In the genomic region with DNA sequence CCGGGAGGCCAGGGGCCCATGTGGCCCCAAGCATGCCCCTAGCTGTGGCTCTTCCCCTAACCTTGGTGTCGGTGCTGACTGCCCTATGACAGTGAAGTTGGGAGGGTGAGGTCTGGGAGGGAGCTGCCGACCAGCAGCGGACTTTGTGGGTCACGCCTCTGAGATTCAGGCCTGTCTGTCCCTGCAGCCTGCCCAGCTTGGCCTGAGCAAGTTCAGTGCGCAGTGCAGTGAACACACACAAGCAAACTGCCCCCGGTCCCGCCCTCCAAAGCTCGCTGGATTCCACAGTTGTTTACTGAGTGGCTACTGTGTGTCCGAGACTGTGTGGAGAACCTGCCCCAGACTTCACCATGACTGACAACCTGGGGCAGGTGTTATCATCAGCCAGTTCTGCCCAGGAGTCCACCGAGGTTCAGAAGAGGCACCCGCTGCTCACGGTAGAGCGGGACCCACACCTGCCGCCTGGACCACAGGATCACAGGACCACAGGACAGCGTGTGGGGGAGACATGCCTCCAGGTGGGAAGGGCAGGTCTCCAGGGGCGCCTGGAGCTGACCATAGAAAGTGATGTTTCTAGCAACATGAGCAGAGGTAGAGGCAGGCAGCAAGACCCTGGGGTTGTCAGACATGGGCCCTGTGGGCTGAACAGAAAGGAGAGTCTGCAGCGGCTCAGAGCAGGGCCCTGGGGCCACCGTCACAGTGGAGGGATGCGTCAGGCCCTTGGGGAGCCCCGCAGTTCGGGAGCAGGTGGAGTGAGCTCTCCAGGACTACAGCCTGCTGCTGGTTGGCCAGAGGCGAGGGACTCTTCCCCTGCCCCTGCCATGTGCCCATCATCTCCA, we compare ENCODE assay signal across 8 cellular contexts.
DNase-seq lines count a peak whose midpoint lies in the region; ATAC-seq and TF ChIP-seq lines count a peak whose summit lies in the region.

No MANE protein-coding gene starts in this region.

- no TSS peak for BruUV-seq in HCT116 (replicated peaks; lab: Mats Ljungman, UMichigan)

- peak; percentile 9 for DNase-seq in AG08396 (ENCODE audit: low spot score)
- no peak for DNase-seq in HCT116 (ENCODE audit: low read depth, low spot score)
- DNase-seq in central memory CD8-positive, alpha-beta T cell (ENCODE audit: low spot score in 2 of 2), result peak; percentile 1 to 7
- peak; percentile 8 for DNase-seq in mucosa of gallbladder (ENCODE audit: low spot score)
- no peak for DNase-seq in activated T-helper 1 cell treated with anti-CD3 and anti-CD28 coated beads, Interleukin-12 subunit alpha, Interleukin-12 subunit beta, Interleukin-2, Interleukin-4 antibody, amounts not matched to agents 30 ng/mL and 10 ng/mL and 1 ng/mL, durations not matched to agents 14 hours and 24 hours and 36 hours (ENCODE audit: low spot score)
- no peak for DNase-seq in H4 (ENCODE audit: low spot score)
- DNase-seq in HCEC 1CT, result no peak
- no peak for DNase-seq in BE2C

- H3K4me3 Mint-ChIP-seq in central memory CD8-positive, alpha-beta T cell, result no peak overlapping the region
- no peak overlapping the region for H3K4me3 Mint-ChIP-seq in activated T-helper 1 cell treated with anti-CD3 and anti-CD28 coated beads, Interleukin-12 subunit alpha, Interleukin-12 subunit beta, Interleukin-2, Interleukin-4 antibody, amounts not matched to agents 30 ng/mL and 10 ng/mL and 1 ng/mL, durations not matched to agents 14 hours and 24 hours and 36 hours

- no peaks in the 10 kb centered on the region for H3K9me3 ChIP-seq in HCT116 (ENCODE audit: control insufficient read depth in 1 of 2, insufficient read depth in 1 of 2, low read depth in 1 of 2, low read length in 2 of 2)
- no peaks in the 10 kb centered on the region for H3K9me3 ChIP-seq in BE2C

- H3K4me1 Mint-ChIP-seq in central memory CD8-positive, alpha-beta T cell, result peaks cover 9% of the 10 kb centered on the region
- no peaks in the 10 kb centered on the region for H3K4me1 Mint-ChIP-seq in activated T-helper 1 cell treated with anti-CD3 and anti-CD28 coated beads, Interleukin-12 subunit alpha, Interleukin-12 subunit beta, Interleukin-2, Interleukin-4 antibody, amounts not matched to agents 30 ng/mL and 10 ng/mL and 1 ng/mL, durations not matched to agents 14 hours and 24 hours and 36 hours (ENCODE audit: low read depth)

- H3K4me1 ChIP-seq in HCT116 (ENCODE audit: control insufficient read depth in 1 of 2, insufficient read depth in 2 of 2, low read length in 2 of 2), result peaks cover 3 to 5% of the 10 kb centered on the region in 2 experiments; a peak in 1 of 4 replicates
- no peaks in the 10 kb centered on the region for H3K4me1 ChIP-seq in BE2C

- CTCF ChIA-PET in HCT116 (lab: Charles Lee), result interaction anchor here (1.1 to 2.8 kb wide), 4 partner anchors 146 to 332 kb away, joined by 6 to 18 read pairs (median 11); no protein-coding TSS in a partner anchor

- H3K9ac ChIP-seq in HCT116 (ENCODE audit: low read length), result no peak overlapping the region

- H3K9me3 Mint-ChIP-seq in central memory CD8-positive, alpha-beta T cell, result no peaks in the 10 kb centered on the region
- no peaks in the 10 kb centered on the region for H3K9me3 Mint-ChIP-seq in activated T-helper 1 cell treated with anti-CD3 and anti-CD28 coated beads, Interleukin-12 subunit alpha, Interleukin-12 subunit beta, Interleukin-2, Interleukin-4 antibody, amounts not matched to agents 30 ng/mL and 10 ng/mL and 1 ng/mL, durations not matched to agents 14 hours and 24 hours and 36 hours

- peaks cover 5% of the 10 kb centered on the region for H3K36me3 Mint-ChIP-seq in central memory CD8-positive, alpha-beta T cell (ENCODE audit: insufficient read depth)
- H3K36me3 Mint-ChIP-seq in activated T-helper 1 cell treated with anti-CD3 and anti-CD28 coated beads, Interleukin-12 subunit alpha, Interleukin-12 subunit beta, Interleukin-2, Interleukin-4 antibody, amounts not matched to agents 30 ng/mL and 10 ng/mL and 1 ng/mL, durations not matched to agents 14 hours and 24 hours and 36 hours (ENCODE audit: low read depth), result peaks cover 3% of the 10 kb centered on the region

- H3K27me3 ChIP-seq in HCT116 (ENCODE audit: insufficient read depth, low read length) (no peaks in the 10 kb centered on the region), BE2C (no peaks in the 10 kb centered on the region)

- TF ChIP-seq CTCF in HCT116 (IDR thresholded peaks at IDR 0.05 in 2 of 3, conservative IDR thresholded peaks at IDR 0.05 in 1 of 3; ENCODE audit: borderline replicate concordance in 1 of 3, insufficient read depth in 1 of 3, low read depth in 2 of 3, low read length in 2 of 3) (no peak), BE2C (IDR thresholded peaks at IDR 0.05; ENCODE audit: low read depth, low read length) (no peak)

- peak overlapping the region; percentile 20 for H3K27ac Mint-ChIP-seq in central memory CD8-positive, alpha-beta T cell (ENCODE audit: low read depth)
- no peak overlapping the region for H3K27ac Mint-ChIP-seq in activated T-helper 1 cell treated with anti-CD3 and anti-CD28 coated beads, Interleukin-12 subunit alpha, Interleukin-12 subunit beta, Interleukin-2, Interleukin-4 antibody, amounts not matched to agents 30 ng/mL and 10 ng/mL and 1 ng/mL, durations not matched to agents 14 hours and 24 hours and 36 hours

- ATAC-seq in HCT116, result peak; percentile 40
- no peak for ATAC-seq in central memory CD8-positive, alpha-beta T cell (replicated peaks; ENCODE audit: extremely low read depth, poor library complexity, severe bottlenecking)

- H4K20me1 ChIP-seq in HCT116 (ENCODE audit: insufficient read depth), result no peaks in the 10 kb centered on the region

- no peak for TF ChIP-seq POLR2A in HCT116 (IDR thresholded peaks at IDR 0.05; ENCODE audit: borderline replicate concordance, extremely low read depth, insufficient read depth, insufficient read length)

- H3K4me2 ChIP-seq in HCT116 (ENCODE audit: low read length), result no peak overlapping the region

- no peaks in the 10 kb centered on the region for H3K9me2 ChIP-seq in HCT116 (ENCODE audit: insufficient read depth)

- no peak overlapping the region for H2AFZ ChIP-seq in HCT116 (ENCODE audit: low read depth, low read length, poor library complexity, severe bottlenecking)

- H3K36me3 ChIP-seq in HCT116 (ENCODE audit: control insufficient read depth in 1 of 2, insufficient read depth in 2 of 2, low read length in 2 of 2) (no peaks in the 10 kb centered on the region), BE2C (no peaks in the 10 kb centered on the region)

- POLR2A ChIA-PET in HCT116 (lab: Charles Lee), result interaction anchor here (1.0 kb wide), 1 partner anchor 321 kb away, joined by 3 read pairs; no protein-coding TSS in a partner anchor

- intact Hi-C loops in HCT116 (cut with micrococcal nuclease), result loop anchor here (1.0 to 10.0 kb wide), 4 partner anchors 282 to 923 kb away; no protein-coding TSS in a partner anchor
- intact Hi-C loops in activated T-helper 1 cell treated with anti-CD3 and anti-CD28 coated beads, Interleukin-12 subunit alpha, Interleukin-12 subunit beta, Interleukin-2, Interleukin-4 antibody, amounts not matched to agents 30 ng/mL and 10 ng/mL and 1 ng/mL, durations not matched to agents 14 hours and 24 hours and 36 hours (cut with micrococcal nuclease), result loop anchor here (1.0 kb wide), 1 partner anchor 532 kb away; no protein-coding TSS in a partner anchor

- no peak overlapping the region for H3K4me3 ChIP-seq in HCT116 (replicated peaks in 1 of 2; ENCODE audit: low read depth in 1 of 2, low read length in 2 of 2)
- no peak overlapping the region for H3K4me3 ChIP-seq in BE2C (ENCODE audit: low read depth, low read length)

- no peak overlapping the region for H3K27ac ChIP-seq in HCT116 (ENCODE audit: low read depth, low read length)

- RAD21 ChIA-PET in HCT116 (lab: Charles Lee; ENCODE audit: low non-redundant PET in 1 of 2, low total read pairs in 2 of 2, uncharacterized antibody in 2 of 2, unreplicated experiment in 2 of 2), result interaction anchor here in 1 of 2 experiments (1.1 kb wide), 1 partner anchor 531 kb away, joined by 3 read pairs; no protein-coding TSS in a partner anchor

- H3K27me3 Mint-ChIP-seq in central memory CD8-positive, alpha-beta T cell, result peaks cover 9% of the 10 kb centered on the region
- H3K27me3 Mint-ChIP-seq in activated T-helper 1 cell treated with anti-CD3 and anti-CD28 coated beads, Interleukin-12 subunit alpha, Interleukin-12 subunit beta, Interleukin-2, Interleukin-4 antibody, amounts not matched to agents 30 ng/mL and 10 ng/mL and 1 ng/mL, durations not matched to agents 14 hours and 24 hours and 36 hours (ENCODE audit: insufficient read depth), result peaks cover 2% of the 10 kb centered on the region

- H3K79me2 ChIP-seq in HCT116 (ENCODE audit: insufficient read depth, low read length), result no peaks in the 10 kb centered on the region

- TF ChIP-seq RAD21 in HCT116 (IDR thresholded peaks at IDR 0.05; ENCODE audit: low read depth), result no peak

TF ChIP-seq in HCT116, 20 proteins besides CTCF, POLR2A, EP300 and RAD21:
- TF ChIP-seq YY1 (IDR thresholded peaks at IDR 0.05; ENCODE audit: extremely low read depth, insufficient replicate concordance, low read depth, low read length) (no peak), ZFX (IDR thresholded peaks at IDR 0.05) (no peak)

Comparison
In these comparisons a context has a peak if more than half of its experiments do, and no peak if none do; other contexts are left out.
1. DNase-seq: peak in AG08396 (single experiment), central memory CD8-positive, alpha-beta T cell (2 of 2) and mucosa of gallbladder (single experiment); none in HCT116 (single experiment), activated T-helper 1 cell treated with anti-CD3 and anti-CD28 coated beads, Interleukin-12 subunit alpha, Interleukin-12 subunit beta, Interleukin-2, Interleukin-4 antibody, amounts not matched to agents 30 ng/mL and 10 ng/mL and 1 ng/mL, durations not matched to agents 14 hours and 24 hours and 36 hours (single experiment), H4 (single experiment), HCEC 1CT (single experiment) and BE2C (single experiment).